Comparison of ENCODE assay signal across 30 cellular contexts in genomic region chr14:39558525-39558924, GRCh38.
"Had no signal": no experiment of that assay in that cellular context is flagged by ENCODE, and none has a peak within 500 bp of the region (broad histone marks: within the 10 kb centered on the region; RNA-seq: fewer than 3 reads in every experiment).

No MANE protein-coding gene starts in this region.

- H2AFZ ChIP-seq: neural progenitor cell, parathyroid adenoma had no signal

- H3K4me1 ChIP-seq: esophagus squamous epithelium, left lung, lower lobe of right lung, neural progenitor cell, parathyroid adenoma, psoas muscle, tibial nerve had no signal

- FAIRE-seq: bronchial epithelial cell, colon, endometrium, frontal cortex, TTC549 had no signal

- H3K4me3 ChIP-seq: esophagus squamous epithelium, left lung, lower lobe of right lung, neural progenitor cell, psoas muscle, tibial nerve had no signal

- H3K4me2 ChIP-seq: neural progenitor cell had no signal

- H3K36me3 ChIP-seq: esophagus squamous epithelium, left lung, lower lobe of right lung, neural progenitor cell, tibial nerve, WERI-Rb-1 had no signal

- DNase-seq: activated CD4-positive, alpha-beta T cell treated with anti-CD3 and anti-CD28 coated beads for 1 hour; activated CD4-positive, alpha-beta T cell treated with anti-CD3 and anti-CD28 coated beads, Interleukin-2, amount 10 ng/mL, durations not matched to agents 7 days and 5 days; activated CD8-positive, alpha-beta T cell treated with anti-CD3 and anti-CD28 coated beads for 36 hours; activated gamma-delta T cell treated with Interleukin-2 at 50 U/mL for 16 hours; activated naive CD4-positive, alpha-beta T cell treated with anti-CD3 and anti-CD28 coated beads, Interleukin-2, amount 50 U/mL, for 16 hours; activated T-cell treated with anti-CD3 and anti-CD28 coated beads, Interleukin-2, amount 50 U/mL, for 4 hours; anterior cingulate cortex; effector CD8-positive, alpha-beta T cell; esophagus squamous epithelium; kidney glomerular epithelial cell; left lung; lower lobe of right lung; mesenchymal stem cell; natural killer cell; occipital lobe; psoas muscle; stimulated activated CD4-positive, alpha-beta T cell treated with anti-CD3 and anti-CD28 coated beads, Interleukin-15, amount 100 ng/mL, for 24 hours; stimulated activated CD4-positive, alpha-beta T cell treated with anti-CD3 and anti-CD28 coated beads, Interleukin-2, amount 100 ng/mL, for 24 hours; stimulated activated naive CD4-positive, alpha-beta T cell treated with Interleukin-2 at 50 U/mL for 16 hours; WERI-Rb-1 had no signal

- ATAC-seq: activated CD8-positive, alpha-beta T cell treated with anti-CD3 and anti-CD28 coated beads for 36 hours; activated T-cell treated with anti-CD3 and anti-CD28 coated beads, Interleukin-2, amount 50 U/mL, for 4 hours; activated T-helper 17 cell treated with anti-CD3 and anti-CD28 coated beads, Interleukin-2, amount 50 U/mL, for 72 hours; left lung; lower lobe of right lung; natural killer cell; psoas muscle had no signal

- H3K9ac ChIP-seq: neural progenitor cell, parathyroid adenoma had no signal

- H3K27ac ChIP-seq: epithelial cell of prostate, esophagus squamous epithelium, left lung, lower lobe of right lung, neural progenitor cell, parathyroid adenoma, psoas muscle, tibial nerve, WERI-Rb-1 had no signal

- H3K79me2 ChIP-seq: parathyroid adenoma had no signal

- H3K27me3 ChIP-seq: esophagus squamous epithelium, left lung, neural progenitor cell, tibial nerve had no signal
